Comparison of ENCODE assay signal across 35 cellular contexts in the genomic region with DNA sequence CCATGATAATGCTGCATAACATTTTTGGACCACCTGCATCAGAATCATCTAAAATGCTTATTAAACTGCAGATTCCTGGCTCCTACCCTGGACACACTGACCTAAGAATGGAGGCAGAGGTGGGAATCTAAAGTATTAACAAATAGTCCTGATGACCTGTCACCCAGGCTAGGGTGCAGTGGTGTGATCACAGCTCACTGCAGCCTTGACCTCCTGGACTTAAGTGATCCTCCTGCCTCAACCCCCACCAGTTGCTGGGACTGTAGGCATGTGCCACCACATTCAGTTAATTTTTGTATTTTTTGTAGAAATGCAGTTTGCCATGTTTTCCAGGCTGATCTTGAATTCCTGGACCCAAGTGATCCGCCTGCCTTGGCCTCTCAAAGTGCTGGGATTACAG.
"Had no signal": no experiment of that assay in that cellular context is flagged by ENCODE, and none has a peak within 500 bp of the region (broad histone marks: within the 10 kb centered on the region; RNA-seq: fewer than 3 reads in every experiment).

No MANE protein-coding gene starts in this region.

- H3K4me3 ChIP-seq: MG63 had no signal

- H3K9me3 ChIP-seq: MG63 had no signal

- DNase-seq: Karpas-422, MG63, MM.1S, MV-4-11, NCI-H1048, NCI-H1092, NCI-H1092 treated with DMSO at 0.1 percent for 48 hours, NCI-H1105, NCI-H1105 treated with DMSO at 0.1 percent for 48 hours, NCI-H1417, NCI-H1417 treated with DMSO at 0.1 percent for 48 hours, NCI-H1436, NCI-H1436 treated with DMSO at 0.1 percent for 48 hours, NCI-H146, NCI-H1694, NCI-H1694 treated with DMSO at 0.1 percent for 48 hours, NCI-H187, NCI-H187 treated with DMSO at 0.1 percent for 48 hours, NCI-H1930, NCI-H2029, NCI-H2029 treated with DMSO at 0.1 percent for 48 hours, NCI-H2081, NCI-H2081 treated with DMSO at 0.1 percent for 48 hours, NCI-H2107, NCI-H2171, NCI-H2171 treated with DMSO at 0.1 percent for 48 hours, NCI-H2227 treated with DMSO at 0.1 percent for 48 hours, NCI-H226, NCI-H345, NCI-H446, NCI-H446 treated with DMSO at 0.1 percent for 48 hours, NCI-H510A, NCI-H510A treated with DMSO at 0.1 percent for 48 hours, NCI-H524 had no signal

- H3K9ac ChIP-seq: KMS-11 had no signal

- H3K27me3 ChIP-seq: MG63 had no signal

- H3K4me2 ChIP-seq: KMS-11 had no signal

- H3K27ac ChIP-seq: KMS-11 had no signal
